ENCODE assay signal across 1 cellular context in genomic region chr16:49281843-49282642, GRCh38.
TF ChIP-seq lines count a peak whose summit lies in the region.

No MANE protein-coding gene starts in this region.

TF ChIP-seq in GM12878, 131 proteins besides CTCF, POLR2A, EP300 and RAD21 (continued from another document):
- TF ChIP-seq E4F1 (IDR thresholded peaks at IDR 0.05; ENCODE audit: borderline replicate concordance, partially characterized antibody) (no peak), POU2F2 (IDR thresholded peaks at IDR 0.05; ENCODE audit: borderline replicate concordance, low read depth, low read length) (no peak), PKNOX1 (IDR thresholded peaks at IDR 0.05) (no peak)
TF ChIP-seq in GM12878: peak in this region for 1.
